1 cellular context compared by ENCODE assay signal in genomic region chr5:73365990-73366667, GRCh38.
TF ChIP-seq lines count a peak whose summit lies in the region.

No MANE protein-coding gene starts in this region.

TF ChIP-seq in WTC11, 78 proteins besides CTCF, POLR2A, EP300 and RAD21 (continued from another document):
- TF ChIP-seq AFF4 (CRISPR knock-in tag; IDR thresholded peaks at IDR 0.05; ENCODE audit: borderline replicate concordance) (no peak), NR1H2 (CRISPR knock-in tag; IDR thresholded peaks at IDR 0.05) (no peak), RORB (CRISPR knock-in tag; IDR thresholded peaks at IDR 0.05) (no peak), ATF3 (CRISPR knock-in tag; conservative IDR thresholded peaks at IDR 0.05) (no peak), ZNF425 (CRISPR knock-in tag; conservative IDR thresholded peaks at IDR 0.05) (no peak), ETV6 (CRISPR knock-in tag; IDR thresholded peaks at IDR 0.05) (no peak), HMGXB4 (CRISPR knock-in tag; IDR thresholded peaks at IDR 0.05) (no peak), STAT6 (CRISPR knock-in tag; conservative IDR thresholded peaks at IDR 0.05; ENCODE audit: low read depth) (no peak)
